ENCODE assay signal across 21 cellular contexts in genomic region chr12:94656556-94656955, GRCh38. TPM values are rescaled to one million over a fixed set of nuclear protein-coding genes. Genes with fewer than 3 reads are reported as not detected.
DNase-seq lines count a peak whose midpoint lies in the region; ATAC-seq and TF ChIP-seq lines count a peak whose summit lies in the region.
"Had no signal": no experiment of that assay in that cellular context is flagged by ENCODE, and none has a peak within 500 bp of the region (broad histone marks: within the 10 kb centered on the region; RNA-seq: fewer than 3 reads in every experiment).

No MANE protein-coding gene starts in this region.

- H3K4me1 Mint-ChIP-seq in nephron progenitor cell: peaks cover 15% of the 10 kb centered on the region
- H3K4me1 Mint-ChIP-seq: CD4-positive, CD25-positive, alpha-beta regulatory T cell had no signal

- ATAC-seq in psoas muscle (peak in 1 of 4 donors; percentile 13), GM19023 (IDR thresholded peaks at IDR 0.05; ENCODE audit: unreplicated experiment) (no peak)
- ATAC-seq: CD8-positive, alpha-beta T cell had no signal

- DNase-seq in ELF-1 (ENCODE audit: low read depth, low spot score): peak; percentile 16
- no peak for DNase-seq in epithelial cell of prostate (ENCODE audit: low read depth, low spot score)
- no peak for DNase-seq in nephron progenitor cell
- DNase-seq in psoas muscle: no peak
- no peak for DNase-seq in HK-2 (ENCODE audit: unreplicated experiment)
- DNase-seq in activated T-cell treated with anti-CD3 and anti-CD28 coated beads, Interleukin-2, amount 50 U/mL, for 1 hour: no peak
- DNase-seq in NK-92 (lab: John Stamatoyannopoulos, UW; ENCODE audit: unreplicated experiment): no peak
- DNase-seq: CD4-positive, CD25-positive, alpha-beta regulatory T cell; CD8-positive, alpha-beta T cell; DMS 273 treated with DMSO at 0.1 percent for 48 hours; DMS79; EL; GF-D8; GM23248; H7; HCEC 1CT had no signal

- no peaks in the 10 kb centered on the region for H3K36me3 Mint-ChIP-seq in nephron progenitor cell (ENCODE audit: low read depth)
- H3K36me3 Mint-ChIP-seq: CD4-positive, CD25-positive, alpha-beta regulatory T cell; CD8-positive, alpha-beta T cell had no signal

- H3K27ac ChIP-seq in epithelial cell of prostate (peak overlapping the region; percentile 30), psoas muscle (peak overlapping the region; percentile 15)
- H3K27ac ChIP-seq: 22Rv1, BLaER1, C4-2B, GM23248 had no signal

- no peaks in the 10 kb centered on the region for H3K9me3 Mint-ChIP-seq in nephron progenitor cell
- H3K9me3 Mint-ChIP-seq: CD8-positive, alpha-beta T cell had no signal

- peak overlapping the region; percentile 49 for H3K27ac Mint-ChIP-seq in nephron progenitor cell
- H3K27ac Mint-ChIP-seq: B cell; CD4-positive, CD25-positive, alpha-beta regulatory T cell; CD8-positive, alpha-beta T cell had no signal

- H3K36me3 ChIP-seq in psoas muscle (ENCODE audit: insufficient read depth in 1 of 2, low read depth in 1 of 2): no peaks in the 10 kb centered on the region
- H3K36me3 ChIP-seq: BLaER1 had no signal

- TF ChIP-seq CTCF in nephron progenitor cell (IDR thresholded peaks at IDR 0.05) (no peak), psoas muscle (IDR thresholded peaks at IDR 0.05) (no peak)

- 93 to 98% (median 95%) methylated on average over 4 of the region's 4 CpGs for WGBS in psoas muscle, 3 donors

- H3K9me3 ChIP-seq in psoas muscle: no peaks in the 10 kb centered on the region
- H3K9me3 ChIP-seq: BLaER1 had no signal

- peaks cover 10% of the 10 kb centered on the region for H3K4me1 ChIP-seq in psoas muscle
- H3K4me1 ChIP-seq: BLaER1 had no signal

- intact Hi-C loops in psoas muscle (cut with DNase I): loop anchor here in 1 of 2 donors (5.0 kb wide), 1 partner anchor 41 kb away; no protein-coding TSS in a partner anchor

- no peak overlapping the region for H3K4me3 ChIP-seq in psoas muscle
- H3K4me3 ChIP-seq: BLaER1, GM23248 had no signal

- H3K27me3 Mint-ChIP-seq in nephron progenitor cell (ENCODE audit: low read depth, poor library complexity): peaks cover 12% of the 10 kb centered on the region

- H3K27me3 ChIP-seq in psoas muscle (ENCODE audit: insufficient read depth in 3 of 3, low read length in 2 of 3): no peaks in the 10 kb centered on the region
- H3K27me3 ChIP-seq: BLaER1 had no signal

- no peak overlapping the region for H3K4me3 Mint-ChIP-seq in nephron progenitor cell
- H3K4me3 Mint-ChIP-seq: B cell; CD4-positive, CD25-positive, alpha-beta regulatory T cell; CD8-positive, alpha-beta T cell had no signal

RNA-seq across cellular contexts. Expression of gene TMCC3, which starts 6.2 kb away (rescaled TPM):
- 10 to 100 TPM; 18.2 to 61.6 (median 28.0) TPM for total RNA-seq in psoas muscle
- polyA plus RNA-seq in psoas muscle: 10 to 100 TPM; 10.6 to 32.6 (median 10.8) TPM
